Comparison of ENCODE assay signal across 14 cellular contexts in the genomic region with DNA sequence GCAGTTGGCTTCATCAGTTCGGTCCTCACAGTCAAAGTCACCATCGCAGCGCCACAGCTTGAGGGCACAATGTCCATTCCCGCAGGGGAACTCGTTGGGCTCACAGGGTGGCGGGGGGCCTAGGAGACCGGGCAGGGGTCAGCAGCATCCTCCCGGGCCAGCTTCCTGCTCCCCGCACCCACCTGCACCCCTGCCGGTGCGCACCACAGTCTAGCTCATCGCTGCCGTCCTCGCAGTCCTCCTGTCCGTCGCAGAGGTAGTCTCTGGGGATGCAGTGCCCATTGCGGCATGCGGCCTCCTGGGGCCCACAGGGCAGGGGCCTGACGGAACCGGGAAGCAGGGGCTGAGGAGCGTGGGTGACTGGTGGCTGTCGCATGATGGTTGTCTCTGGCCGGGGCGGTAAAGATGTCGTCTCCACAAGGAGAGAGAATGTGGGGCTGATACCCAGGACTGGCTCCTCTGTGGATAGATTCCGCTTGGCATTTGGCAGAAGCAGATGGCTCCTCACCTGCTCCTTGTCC.
"Had no signal": no experiment of that assay in that cellular context is flagged by ENCODE, and none has a peak within 500 bp of the region (broad histone marks: within the 10 kb centered on the region; RNA-seq: fewer than 3 reads in every experiment).

No MANE protein-coding gene starts in this region.

- H3K4me3 Mint-ChIP-seq: immature natural killer cell; naive thymus-derived CD4-positive, alpha-beta T cell; type B pancreatic cell had no signal

- H3K4me1 Mint-ChIP-seq: immature natural killer cell had no signal

- H3K9me3 ChIP-seq: gastrocnemius medialis, right atrium auricular region had no signal

- H3K27me3 ChIP-seq: gastrocnemius medialis, right atrium auricular region had no signal

- ATAC-seq: esophagus mucosa; gastrocnemius medialis; left ventricle myocardium superior; naive thymus-derived CD4-positive, alpha-beta T cell had no signal

- H3K27ac ChIP-seq: gastrocnemius medialis, right atrium auricular region had no signal

- H3K4me3 ChIP-seq: coronary artery, gastrocnemius medialis, lung, right atrium auricular region had no signal

- H3K36me3 Mint-ChIP-seq: immature natural killer cell had no signal

- H3K27me3 Mint-ChIP-seq: naive thymus-derived CD4-positive, alpha-beta T cell; type B pancreatic cell had no signal

- H3K4me1 ChIP-seq: gastrocnemius medialis, right atrium auricular region had no signal

- DNase-seq: effector CD8-positive, alpha-beta T cell; gastrocnemius medialis; glutamatergic neuron; immature natural killer cell; left ventricle myocardium superior; mesendoderm; naive thymus-derived CD4-positive, alpha-beta T cell; stimulated activated CD4-positive, alpha-beta T cell treated with anti-CD3 and anti-CD28 coated beads, Interleukin-2, amount 100 ng/mL, for 48 hours; stimulated activated naive CD4-positive, alpha-beta T cell treated with Interleukin-2 at 50 U/mL for 16 hours had no signal

- H3K27ac Mint-ChIP-seq: immature natural killer cell; naive thymus-derived CD4-positive, alpha-beta T cell had no signal

- H3K9me3 Mint-ChIP-seq: immature natural killer cell, type B pancreatic cell had no signal
